33 cellular contexts compared by ENCODE assay signal in the genomic region with DNA sequence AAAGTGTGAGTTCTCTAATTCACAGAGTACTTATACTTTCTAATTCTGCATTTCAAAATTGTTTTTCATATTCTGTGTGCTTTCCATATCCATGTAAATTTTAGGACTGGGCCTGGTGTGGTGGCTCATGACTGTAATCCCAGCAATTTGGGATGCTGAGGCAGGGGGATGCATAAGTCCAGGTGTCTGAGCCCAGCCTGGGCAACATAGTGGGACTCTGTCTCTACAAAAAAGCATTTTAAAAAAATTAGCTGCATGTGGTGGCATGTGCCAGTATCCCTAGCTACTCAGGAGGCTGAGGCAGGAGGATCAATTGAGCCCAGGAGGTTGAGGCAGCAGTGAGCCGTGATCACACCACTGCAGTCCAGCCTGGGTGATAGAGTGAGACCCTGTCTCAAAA.
"Had no signal": no experiment of that assay in that cellular context is flagged by ENCODE, and none has a peak within 500 bp of the region (broad histone marks: within the 10 kb centered on the region; RNA-seq: fewer than 3 reads in every experiment).

No MANE protein-coding gene starts in this region.

- H3K27ac ChIP-seq: adrenal gland, ascending aorta, body of pancreas, brain microvascular endothelial cell, breast epithelium, cardiac muscle cell had no signal

- H3K36me3 ChIP-seq: adrenal gland, ascending aorta, brain microvascular endothelial cell, breast epithelium, cardiac muscle cell had no signal

- FAIRE-seq: astrocyte, bronchial epithelial cell had no signal

- H3K4me1 ChIP-seq: adrenal gland, body of pancreas, breast epithelium had no signal

- ATAC-seq: activated naive CD4-positive, alpha-beta T cell treated with anti-CD3 and anti-CD28 coated beads, Interleukin-2, amount 50 U/mL, for 72 hours; activated naive CD8-positive, alpha-beta T cell treated with anti-CD3 and anti-CD28 coated beads, Interleukin-2, amount 50 U/mL, for 24 hours; activated T-cell treated with anti-CD3 and anti-CD28 coated beads, Interleukin-2, amount 50 U/mL, for 4 hours; activated T-cell treated with anti-CD3 and anti-CD28 coated beads, Interleukin-2, amount 50 U/mL, for 72 hours; activated T-helper 17 cell treated with anti-CD3 and anti-CD28 coated beads, Interleukin-2, amount 50 U/mL, for 72 hours; body of pancreas had no signal

- H3K9me3 ChIP-seq: adrenal gland, body of pancreas, breast epithelium had no signal

- DNase-seq: activated effector memory CD4-positive, alpha-beta T cell treated with anti-CD3 and anti-CD28 coated beads, Interleukin-2, amount 50 U/mL, for 16 hours; activated effector memory CD4-positive, alpha-beta T cell treated with Interleukin-2 at 50 U/mL for 16 hours; activated gamma-delta T cell; activated gamma-delta T cell treated with Interleukin-2 at 50 U/mL for 16 hours; activated naive CD4-positive, alpha-beta T cell; activated naive CD4-positive, alpha-beta T cell treated with anti-CD3 and anti-CD28 coated beads for 36 hours; activated naive CD4-positive, alpha-beta T cell treated with anti-CD3 and anti-CD28 coated beads, Interleukin-2, amount 10 ng/mL, durations not matched to agents 7 days and 5 days; activated naive CD4-positive, alpha-beta T cell treated with anti-CD3 and anti-CD28 coated beads, Interleukin-2, amount 50 U/mL, for 16 hours; activated naive CD4-positive, alpha-beta T cell treated with Interleukin-2 at 50 U/mL for 16 hours; activated naive CD8-positive, alpha-beta T cell treated with anti-CD3 and anti-CD28 coated beads for 36 hours; activated naive CD8-positive, alpha-beta T cell treated with anti-CD3 and anti-CD28 coated beads, Interleukin-2, amount 10 ng/mL, durations not matched to agents 7 days and 5 days; activated naive CD8-positive, alpha-beta T cell treated with anti-CD3 and anti-CD28 coated beads, Interleukin-2, amount 50 U/mL, for 24 hours; activated T-cell treated with anti-CD3 and anti-CD28 coated beads, Interleukin-2, amount 50 U/mL, for 24 hours; activated T-cell treated with anti-CD3 and anti-CD28 coated beads, Interleukin-2, amount 50 U/mL, for 4 hours; activated T-cell treated with anti-CD3 and anti-CD28 coated beads, Interleukin-2, amount 50 U/mL, for 48 hours; activated T-cell treated with anti-CD3 and anti-CD28 coated beads, Interleukin-2, amount 50 U/mL, for 72 hours; adrenal gland; amniotic stem cell; amygdala; anterior cingulate cortex; aorta; body of pancreas; brain microvascular endothelial cell; caudate nucleus; central memory CD4-positive, alpha-beta T cell; cerebellar nuclear complex had no signal

- H3K4me3 ChIP-seq: adrenal gland, ascending aorta, body of pancreas, breast epithelium, cardiac muscle cell had no signal

- H3K27me3 ChIP-seq: adrenal gland, ascending aorta, body of pancreas, brain microvascular endothelial cell, breast epithelium, cardiac muscle cell had no signal
